ENCODE assay signal across 16 cellular contexts in genomic region chr16:86492961-86493639, GRCh38. TPM values are rescaled to one million over a fixed set of nuclear protein-coding genes. Genes with fewer than 3 reads are reported as not detected.
DNase-seq lines count a peak whose midpoint lies in the region; ATAC-seq and TF ChIP-seq lines count a peak whose summit lies in the region.
"Had no signal": no experiment of that assay in that cellular context is flagged by ENCODE, and none has a peak within 500 bp of the region (broad histone marks: within the 10 kb centered on the region; RNA-seq: fewer than 3 reads in every experiment).

No MANE protein-coding gene starts in this region.

- TF ChIP-seq POLR2A in transverse colon (IDR thresholded peaks at IDR 0.05): no peak

- TF ChIP-seq CTCF in fibroblast of lung (conservative IDR thresholded peaks at IDR 0.05 in 1 of 2, IDR thresholded peaks at IDR 0.05 in 1 of 2; ENCODE audit: low read depth in 1 of 2, low read length in 2 of 2) (no peak), transverse colon (IDR thresholded peaks at IDR 0.05) (no peak), omental fat pad (IDR thresholded peaks at IDR 0.05) (no peak)

- H3K79me2 ChIP-seq in fibroblast of lung (ENCODE audit: control insufficient read depth, insufficient read depth, low read length): peaks cover 58% of the 10 kb centered on the region

- WGBS in transverse colon (ENCODE audit: low coverage in 1 of 2), 2 donors: 19% methylated on average over 10 of the region's 10 CpGs; no CpG with 5 or more reads in 1 of the 2 donors

- peaks cover 10% of the 10 kb centered on the region for H3K4me1 ChIP-seq in fibroblast of lung (ENCODE audit: control insufficient read depth, extremely low read depth, insufficient read depth, low read length)
- peaks cover 36% of the 10 kb centered on the region for H3K4me1 ChIP-seq in muscle layer of colon (ENCODE audit: insufficient read depth, low read length)
- peaks cover 3 to 21% (median 13%) of the 10 kb centered on the region in 4 donors for H3K4me1 ChIP-seq in transverse colon
- H3K4me1 ChIP-seq: BLaER1 treated with 17β-estradiol and CSF1 and Interleukin-3, amounts not matched to agents 10 nM and 100 nM had no signal

- TF ChIP-seq EP300 in transverse colon (IDR thresholded peaks at IDR 0.05; ENCODE audit: low read depth): no peak

- no peaks in the 10 kb centered on the region for H3K27me3 ChIP-seq in fibroblast of lung (ENCODE audit: control insufficient read depth, insufficient read depth, low read length)
- no peaks in the 10 kb centered on the region for H3K27me3 ChIP-seq in muscle layer of colon (ENCODE audit: control insufficient read depth in 1 of 2, insufficient read depth in 2 of 2, low read length in 2 of 2)
- H3K27me3 ChIP-seq in transverse colon: peaks cover 60% of the 10 kb centered on the region

- H3K27ac ChIP-seq in fibroblast of lung (ENCODE audit: insufficient read depth, low read length) (no peak overlapping the region), muscle layer of colon (ENCODE audit: low read depth, low read length) (peak overlapping the region; percentile 89), transverse colon (peak overlapping the region; percentile 94 to 99 (median 96))
- H3K27ac ChIP-seq: BLaER1 treated with 17β-estradiol and CSF1 and Interleukin-3, amounts not matched to agents 10 nM and 100 nM had no signal

- no peak overlapping the region for H2AFZ ChIP-seq in fibroblast of lung (ENCODE audit: low read length)

- H4K20me1 ChIP-seq in fibroblast of lung (ENCODE audit: control insufficient read depth, extremely low read depth, insufficient read depth, low read length): no peaks in the 10 kb centered on the region

- peaks cover 5% of the 10 kb centered on the region for H3K36me3 ChIP-seq in fibroblast of lung (ENCODE audit: control insufficient read depth, insufficient read depth, low read length)
- peaks cover 24% of the 10 kb centered on the region for H3K36me3 ChIP-seq in muscle layer of colon (ENCODE audit: insufficient read depth, low read length)
- H3K36me3 ChIP-seq in transverse colon: no peaks in the 10 kb centered on the region
- H3K36me3 ChIP-seq: BLaER1 treated with 17β-estradiol and CSF1 and Interleukin-3, amounts not matched to agents 10 nM and 100 nM had no signal

- H3K4me2 ChIP-seq in fibroblast of lung (ENCODE audit: extremely low read depth, insufficient read depth, low read length): peak overlapping the region; percentile 8
- H3K4me2 ChIP-seq: BLaER1 treated with 17β-estradiol and CSF1 and Interleukin-3, amounts not matched to agents 10 nM and 100 nM had no signal

- no peak for ATAC-seq in omental fat pad (ENCODE audit: low FRiP score)
- ATAC-seq: Panc1, Right ventricle myocardium inferior had no signal

- H3K4me3 ChIP-seq in fibroblast of lung (replicated peaks in 1 of 4; ENCODE audit: control extremely low read depth in 1 of 4, insufficient read depth in 1 of 4, low read depth in 3 of 4, low read length in 4 of 4) (no peak overlapping the region), muscle layer of colon (ENCODE audit: low read depth in 1 of 2, low read length in 2 of 2) (peak overlapping the region in 1 of 2 donors; percentile 58), transverse colon (no peak overlapping the region)
- H3K4me3 ChIP-seq: BLaER1 treated with 17β-estradiol and CSF1 and Interleukin-3, amounts not matched to agents 10 nM and 100 nM had no signal

- in situ Hi-C loops in transverse colon (cut with MboI; ENCODE audit: low pct_ligation_motif_present in 1 of 4, low pct_unique_long_range_greater_than_20kb in 1 of 4, low sequenced_read_pairs in 3 of 4): no loop called here

- no peaks in the 10 kb centered on the region for H3K9me3 ChIP-seq in fibroblast of lung (ENCODE audit: control insufficient read depth, insufficient read depth, low read depth, low read length)
- no peaks in the 10 kb centered on the region for H3K9me3 ChIP-seq in muscle layer of colon (ENCODE audit: low read length)
- H3K9me3 ChIP-seq in transverse colon: no peaks in the 10 kb centered on the region

- DNase-seq in fibroblast of lung (ENCODE audit: low read depth in 2 of 2) (no peak), transverse colon (no peak), NCI-H146 treated with DMSO at 0.1 percent for 48 hours (lab: John Stamatoyannopoulos, UW; ENCODE audit: unreplicated experiment) (no peak), omental fat pad (ENCODE audit: low spot score) (no peak), activated T-cell treated with anti-CD3 and anti-CD28 coated beads for 4 hours (no peak)
- DNase-seq: DND-41, NCI-H1048, NCI-H1436 treated with DMSO at 0.1 percent for 48 hours, NCI-H2081 treated with DMSO at 0.1 percent for 48 hours, NCI-H510A had no signal

- H3K9ac ChIP-seq in fibroblast of lung (ENCODE audit: insufficient read depth, low read length): no peak overlapping the region
- H3K9ac ChIP-seq in muscle layer of colon (ENCODE audit: low read length): peak overlapping the region; percentile 86
- H3K9ac ChIP-seq: BLaER1 treated with 17β-estradiol and CSF1 and Interleukin-3, amounts not matched to agents 10 nM and 100 nM had no signal

- intact Hi-C loops in transverse colon (cut with DNase I; ENCODE audit: low total_unique reads): loop anchor here (10.0 kb wide), 1 partner anchor 68 kb away; no protein-coding TSS in a partner anchor

TF ChIP-seq in PFSK-1, 5 proteins besides CTCF, POLR2A, EP300 and RAD21:
- TF ChIP-seq FOXP2 (optimal IDR thresholded peaks at IDR 0.05; ENCODE audit: borderline replicate concordance, extremely low read depth, extremely low read length, insufficient read depth) (peak; percentile 17), POLR2AphosphoS5 (IDR thresholded peaks at IDR 0.05; ENCODE audit: low read depth, low read length) (no peak)

RNA-seq across cellular contexts. Expression of gene FOXF1, which starts 17.2 kb away (rescaled TPM):
- 12.6 TPM for polyA plus RNA-seq in PFSK-1 (2012; ENCODE audit: insufficient read length, low read depth)
- total RNA-seq in fibroblast of lung (15.9 and 31.5 TPM in 2 replicates), transverse colon (10 to 100 TPM; 10.8 to 44.1 (median 23.4) TPM), omental fat pad (1 to 10 TPM in 3 of 4 donors, under 1 TPM in 1; 0.88 to 6.6 (median 1.4) TPM)
- 14.0 and 38.5 TPM in 2 replicates for polyA plus RNA-seq in fibroblast of lung
- 19.3 and 43.8 TPM in 2 replicates for polyA plus RNA-seq in fibroblast of lung (2012)
- polyA minus RNA-seq in fibroblast of lung (ENCODE audit: low replicate concordance): 16.2 and 35.9 TPM in 2 replicates
- total RNA-seq: MCF 10A had no signal
